ENCODE assay signal across 21 cellular contexts in genomic region chr13:95326695-95327094, GRCh38.
"Had no signal": no experiment of that assay in that cellular context is flagged by ENCODE, and none has a peak within 500 bp of the region (broad histone marks: within the 10 kb centered on the region; RNA-seq: fewer than 3 reads in every experiment).

No MANE protein-coding gene starts in this region.

- ATAC-seq: K562 had no signal

- H3K4me3 Mint-ChIP-seq: IgD-negative memory B cell had no signal

- H3K27ac ChIP-seq: KMS-11 had no signal

- H3K9me3 Mint-ChIP-seq: IgD-negative memory B cell had no signal

- H3K36me3 Mint-ChIP-seq: IgD-negative memory B cell had no signal

- H3K4me1 Mint-ChIP-seq: IgD-negative memory B cell had no signal

- H3K27ac Mint-ChIP-seq: IgD-negative memory B cell had no signal

- H3K9me3 ChIP-seq: SK-N-SH had no signal

- H3K27me3 Mint-ChIP-seq: IgD-negative memory B cell had no signal

- H3K4me3 ChIP-seq: K562 had no signal

- DNase-seq: Kasumi-1, MM.1S, NCI-H1092 treated with DMSO at 0.1 percent for 48 hours, NCI-H1417, NCI-H1436 treated with DMSO at 0.1 percent for 48 hours, NCI-H1694, NCI-H187 treated with DMSO at 0.1 percent for 48 hours, NCI-H2029 treated with DMSO at 0.1 percent for 48 hours, NCI-H2171 treated with DMSO at 0.1 percent for 48 hours, NCI-H2227 treated with DMSO at 0.1 percent for 48 hours, NCI-H524, NCI-H526 treated with DMSO at 0.1 percent for 48 hours, NCI-H748 treated with DMSO at 0.1 percent for 48 hours, Right ventricle myocardium superior, RPMI8226, SIG-M5, SK-N-SH, SW 1271 had no signal
